In the genomic region with DNA sequence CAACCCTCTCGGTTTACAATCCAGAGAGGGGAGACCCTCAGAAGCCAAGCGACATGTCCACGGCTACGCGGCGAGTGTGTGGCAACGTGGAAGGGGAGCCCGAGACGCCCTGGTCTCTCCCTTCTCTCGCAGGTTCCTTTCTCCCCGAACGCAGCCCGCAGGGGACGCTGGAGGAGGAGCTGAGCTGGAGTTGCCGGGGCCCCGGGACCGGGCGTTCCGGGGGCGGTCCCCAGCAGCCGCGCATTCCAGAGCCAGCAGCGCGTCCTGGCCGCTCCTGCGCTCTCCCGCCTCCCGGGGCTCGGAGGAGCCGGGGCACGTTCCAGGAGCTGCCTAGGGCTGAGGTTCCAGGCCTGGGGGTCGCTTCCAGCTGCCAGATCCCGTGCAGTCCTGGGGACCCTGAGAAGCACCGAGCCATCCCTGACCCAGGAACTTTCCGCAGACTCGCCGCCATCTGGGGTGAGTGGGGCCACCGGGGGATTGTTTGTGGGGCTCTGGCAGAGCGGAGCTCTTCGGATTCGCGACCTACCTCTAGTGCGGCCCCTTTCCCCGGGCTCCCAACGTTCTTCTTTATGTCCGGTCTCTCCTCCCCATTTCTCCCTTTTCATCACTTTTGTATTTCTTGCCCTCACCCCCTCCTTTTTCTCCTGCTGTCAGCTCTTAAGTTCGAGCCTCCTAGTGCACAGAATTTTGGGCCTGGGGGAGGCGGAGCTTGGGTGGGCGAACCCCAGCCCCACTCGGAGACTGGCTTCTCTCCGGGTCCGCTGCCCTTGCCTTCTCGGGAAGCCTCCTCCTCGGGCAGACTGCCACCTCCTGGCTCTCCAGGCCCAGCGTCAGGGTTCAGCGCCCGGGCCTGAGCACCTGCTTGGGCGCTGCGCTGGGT, we compare ENCODE assay signal across 8 cellular contexts. TPM values are rescaled to one million over a fixed set of nuclear protein-coding genes. Genes with fewer than 3 reads are reported as not detected.
A peak's percentile ranks its signal among the peaks of the same experiment; 100 is the strongest.
DNase-seq lines count a peak whose midpoint lies in the region; ATAC-seq and TF ChIP-seq lines count a peak whose summit lies in the region.

Gene SMIM3 (plus strand): TSS at position 241 of the 880 bp plus-strand sequence. CDS start 16,684 bp downstream, outside the sequence.

- H3K23ac ChIP-seq in neuronal stem cell (ENCODE audit: low read depth, low read length, poor library complexity): peak within 1 kb of the TSS; percentile 76

- DNase-seq in NCI-H146 (lab: John Stamatoyannopoulos, UW) (peak; percentile 53), NCI-H146 treated with DMSO at 0.1 percent for 48 hours (lab: John Stamatoyannopoulos, UW; ENCODE audit: unreplicated experiment) (no peak), SK-N-DZ (ENCODE audit: low spot score) (peak; percentile 66), germinal center (ENCODE audit: low spot score) (peak; percentile 29), neuronal stem cell (ENCODE audit: low spot score) (peak; percentile 71), upper lobe of left lung (peak; percentile 90 to 94)
- peak; percentile 86 for DNase-seq in activated naive CD4-positive, alpha-beta T cell treated with anti-CD3 and anti-CD28 coated beads for 36 hours

- H3K27ac ChIP-seq in neuronal stem cell (replicated peaks; ENCODE audit: low read length) (peak within 1 kb of the TSS; percentile 79), upper lobe of left lung (peak within 1 kb of the TSS; percentile 84 to 95 (median 91))

- peak within 1 kb of the TSS; percentile 97 for H2AFZ ChIP-seq in neuronal stem cell (ENCODE audit: low read length)

- H3K18ac ChIP-seq in neuronal stem cell (ENCODE audit: low read length): peak within 1 kb of the TSS; percentile 97

- peaks cover 48% of the 10 kb centered on the region for H3K4me1 Mint-ChIP-seq in activated naive CD4-positive, alpha-beta T cell treated with anti-CD3 and anti-CD28 coated beads for 36 hours (ENCODE audit: low read depth)

- peak within 1 kb of the TSS; percentile 55 for H2BK120ac ChIP-seq in neuronal stem cell (ENCODE audit: low read depth, low read length)

- no peak within 1 kb of the TSS for H3K4ac ChIP-seq in neuronal stem cell (ENCODE audit: low read length)

- peak within 1 kb of the TSS; percentile 73 to 88 for H3K4me3 ChIP-seq in neuronal stem cell (ENCODE audit: low read length in 2 of 2)
- H3K4me3 ChIP-seq in upper lobe of left lung: peak within 1 kb of the TSS; percentile 61 to 79 (median 74)

- CTCF ChIA-PET in activated naive CD4-positive, alpha-beta T cell treated with anti-CD3 and anti-CD28 coated beads for 36 hours (lab: Charles Lee): interaction anchor here (0.7 to 5.8 kb wide), 28 partner anchors 8 to 218 kb away, joined by 3 to 63 read pairs (median 6); partner anchors contain the start of genes DCTN4, IRGM and RBM22

- no peak within 1 kb of the TSS for H4K8ac ChIP-seq in neuronal stem cell (ENCODE audit: low read depth, low read length)

- H3K27ac Mint-ChIP-seq in activated naive CD4-positive, alpha-beta T cell treated with anti-CD3 and anti-CD28 coated beads for 36 hours: peak within 1 kb of the TSS; percentile 93

- H3K4me1 ChIP-seq in neuronal stem cell (ENCODE audit: control insufficient read depth in 2 of 2, insufficient read depth in 1 of 2, low read depth in 1 of 2, low read length in 2 of 2) (peaks cover 8 to 9% of the 10 kb centered on the region in 2 donors), upper lobe of left lung (peaks cover 32 to 43% (median 38%) of the 10 kb centered on the region in 4 donors)

- no peak for TF ChIP-seq EP300 in upper lobe of left lung (IDR thresholded peaks at IDR 0.05)

- H2AK5ac ChIP-seq in neuronal stem cell (ENCODE audit: low read depth, low read length): no peak within 1 kb of the TSS

- ATAC-seq in HG03460 (IDR thresholded peaks at IDR 0.05; ENCODE audit: unreplicated experiment): peak; percentile 14
- ATAC-seq in upper lobe of left lung (ENCODE audit: low FRiP score in 2 of 2): peak; percentile 91 to 92

- H3K36me3 ChIP-seq in neuronal stem cell (replicated peaks in 1 of 2; ENCODE audit: control insufficient read depth in 2 of 2, insufficient read depth in 2 of 2, low read length in 2 of 2) (no peaks in the 10 kb centered on the region), upper lobe of left lung (no peaks in the 10 kb centered on the region)

- H3K27me3 Mint-ChIP-seq in activated naive CD4-positive, alpha-beta T cell treated with anti-CD3 and anti-CD28 coated beads for 36 hours (ENCODE audit: low read depth): no peaks in the 10 kb centered on the region

- H3K9ac ChIP-seq in neuronal stem cell (ENCODE audit: low read depth, low read length, poor library complexity): peak within 1 kb of the TSS; percentile 92

- H4K91ac ChIP-seq in neuronal stem cell (ENCODE audit: low read depth, low read length, poor library complexity): no peak within 1 kb of the TSS

- peak within 1 kb of the TSS; percentile 99 for H3K4me3 Mint-ChIP-seq in activated naive CD4-positive, alpha-beta T cell treated with anti-CD3 and anti-CD28 coated beads for 36 hours

- H2BK12ac ChIP-seq in neuronal stem cell (ENCODE audit: low read length): peak within 1 kb of the TSS; percentile 50

- WGBS in neuronal stem cell (ENCODE audit: extremely low coverage in 2 of 2, insufficient read length in 2 of 2, insufficient replicate concordance in 1 of 2), 2 donors: no CpG with 5 or more reads among the region's 59 CpGs
- WGBS in upper lobe of left lung, 2 donors: 0% methylated on average over 31 to 55 of the region's 59 CpGs

- no peaks in the 10 kb centered on the region for H3K9me3 Mint-ChIP-seq in activated naive CD4-positive, alpha-beta T cell treated with anti-CD3 and anti-CD28 coated beads for 36 hours

- peaks cover 22% of the 10 kb centered on the region for H3K36me3 Mint-ChIP-seq in activated naive CD4-positive, alpha-beta T cell treated with anti-CD3 and anti-CD28 coated beads for 36 hours (ENCODE audit: low read depth)

- H3K27me3 ChIP-seq in neuronal stem cell (ENCODE audit: control insufficient read depth in 3 of 3, insufficient read depth in 3 of 3, low read depth in 1 of 3, low read length in 3 of 3): peaks cover 0 to 2% (median 0%) of the 10 kb centered on the region in 3 experiments
- H3K27me3 ChIP-seq in upper lobe of left lung: no peaks in the 10 kb centered on the region

- TF ChIP-seq CTCF in upper lobe of left lung (IDR thresholded peaks at IDR 0.05): peak in 5 of 6 experiments; percentile 18 to 55 (median 26)

- TF ChIP-seq POLR2A in upper lobe of left lung (IDR thresholded peaks at IDR 0.05): peak in 3 of 4 donors; percentile 68 to 91 (median 69)

- H3K9me3 ChIP-seq in neuronal stem cell (replicated peaks in 1 of 2; ENCODE audit: control insufficient read depth in 2 of 2, insufficient read depth in 1 of 2, low read depth in 1 of 2, low read length in 2 of 2) (no peaks in the 10 kb centered on the region), upper lobe of left lung (no peaks in the 10 kb centered on the region)

- peak within 1 kb of the TSS; percentile 82 for H2BK15ac ChIP-seq in neuronal stem cell (ENCODE audit: low read length)

- intact Hi-C loops in activated naive CD4-positive, alpha-beta T cell treated with anti-CD3 and anti-CD28 coated beads for 36 hours (cut with micrococcal nuclease): loop anchor here (1.0 kb wide), 6 partner anchors 20 to 328 kb away; no protein-coding TSS in a partner anchor

- no peak within 1 kb of the TSS for H3K14ac ChIP-seq in neuronal stem cell (ENCODE audit: low read length)

- peaks cover 2% of the 10 kb centered on the region for H3K79me1 ChIP-seq in neuronal stem cell (ENCODE audit: low read depth, low read length)

- H2BK5ac ChIP-seq in neuronal stem cell (ENCODE audit: low read length): peak within 1 kb of the TSS; percentile 97

- H3K4me2 ChIP-seq in neuronal stem cell (ENCODE audit: insufficient read depth, low read length, poor library complexity, severe bottlenecking): peak within 1 kb of the TSS; percentile 96

RNA-seq across cellular contexts. Expression of gene SMIM3, which starts in this region (rescaled TPM):
- 2.6 and 2.8 TPM in 2 replicates for polyA plus RNA-seq in SK-N-DZ (2014; cell fraction: cytosol; rRNA removed)
- polyA plus RNA-seq in SK-N-DZ (2014; cell fraction: nucleus; rRNA removed): 0.94 and 1.4 TPM in 2 replicates
- 10 to 100 TPM; 32.9 to 37.4 TPM for total RNA-seq in activated naive CD4-positive, alpha-beta T cell treated with anti-CD3 and anti-CD28 coated beads for 36 hours
- 11.0 TPM for polyA plus RNA-seq in neuronal stem cell (2013, experiment 1 of 2)
- polyA plus RNA-seq in neuronal stem cell (2013, experiment 2 of 2): 10.7 TPM
- 10 to 100 TPM; 20.4 to 40.0 (median 21.6) TPM for total RNA-seq in upper lobe of left lung
